In the genomic region with DNA sequence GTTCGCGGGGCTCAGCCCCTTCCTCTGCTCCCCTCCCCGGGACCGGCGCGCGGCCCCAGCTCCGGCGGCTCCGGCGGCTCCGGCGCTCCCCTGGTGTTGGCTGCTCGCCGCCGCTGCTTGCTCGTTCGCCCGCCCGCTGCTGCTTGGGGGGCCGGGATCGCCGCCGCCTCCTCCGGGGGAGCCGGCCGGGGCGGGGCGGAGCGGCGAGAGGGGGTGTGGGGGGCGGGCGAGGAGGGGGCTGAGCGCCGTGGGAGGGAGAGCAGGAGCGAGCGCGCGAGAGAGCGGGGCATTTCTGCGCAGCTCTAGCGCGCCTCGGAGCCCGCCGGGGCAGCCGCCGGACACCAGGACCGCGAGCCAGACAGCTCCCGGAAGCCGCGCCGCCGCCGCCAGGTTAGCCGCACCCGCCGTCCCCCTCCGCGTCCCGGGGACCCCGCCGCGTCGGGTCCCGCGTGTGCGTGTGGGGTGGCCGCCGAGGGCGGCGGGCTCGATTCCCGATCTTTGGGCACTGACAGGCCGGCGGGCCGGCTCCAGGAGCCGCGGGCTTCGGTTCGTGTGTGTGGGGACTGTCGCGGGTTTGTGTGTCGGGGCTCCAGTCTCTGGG, we compare ENCODE assay signal across 1 cellular context.
TF ChIP-seq lines count a peak whose summit lies in the region.

No MANE protein-coding gene starts in this region.

TF ChIP-seq in K562, 482 proteins besides CTCF, POLR2A, EP300 and RAD21 (continued from another document):
- TF ChIP-seq, protein P1, sequence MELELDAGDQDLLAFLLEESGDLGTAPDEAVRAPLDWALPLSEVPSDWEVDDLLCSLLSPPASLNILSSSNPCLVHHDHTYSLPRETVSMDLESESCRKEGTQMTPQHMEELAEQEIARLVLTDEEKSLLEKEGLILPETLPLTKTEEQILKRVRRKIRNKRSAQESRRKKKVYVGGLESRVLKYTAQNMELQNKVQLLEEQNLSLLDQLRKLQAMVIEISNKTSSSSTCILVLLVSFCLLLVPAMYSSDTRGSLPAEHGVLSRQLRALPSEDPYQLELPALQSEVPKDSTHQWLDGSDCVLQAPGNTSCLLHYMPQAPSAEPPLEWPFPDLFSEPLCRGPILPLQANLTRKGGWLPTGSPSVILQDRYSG (tag; conservative IDR thresholded peaks at IDR 0.05; ENCODE audit: low read depth), result no peak; the same call in 1 of the 2 replicates
- TF ChIP-seq ZFX (CRISPR knock-in tag; IDR thresholded peaks at IDR 0.05) (peak; percentile 9; the same call in 1 of the 2 replicates), FOXA3 (CRISPR knock-in tag; conservative IDR thresholded peaks at IDR 0.05 in 1 of 2, IDR thresholded peaks at IDR 0.05 in 1 of 2) (no peak), MEF2D (tag; conservative IDR thresholded peaks at IDR 0.05; ENCODE audit: low read depth) (no peak), ZNF232 (CRISPR knock-in tag; IDR thresholded peaks at IDR 0.05) (no peak), ZNF408 (CRISPR knock-in tag; IDR thresholded peaks at IDR 0.05; ENCODE audit: low read depth) (no peak), SREBF1 (IDR thresholded peaks at IDR 0.05; ENCODE audit: borderline replicate concordance, low read depth, low read length) (no peak), BRD4 (IDR thresholded peaks at IDR 0.05) (no peak), HMG20A (CRISPR knock-in tag; conservative IDR thresholded peaks at IDR 0.05) (no peak), SRSF1 (IDR thresholded peaks at IDR 0.05; ENCODE audit: low read depth, low read length) (no peak), RBFOX2 (IDR thresholded peaks at IDR 0.05; ENCODE audit: low read depth, low read length) (peak; percentile 29; the same call in 1 of the 2 replicates), FOXJ3 (CRISPR knock-in tag; IDR thresholded peaks at IDR 0.05) (no peak), RB1 (IDR thresholded peaks at IDR 0.05; ENCODE audit: low read depth) (peak; percentile 54), TEAD1 (CRISPR knock-in tag; IDR thresholded peaks at IDR 0.05) (0 out of 4 replicates have a peak, but pooled peaks of 1 of the 2 experiments have one; percentile 57), ZFP30 (CRISPR knock-in tag; IDR thresholded peaks at IDR 0.05; ENCODE audit: borderline replicate concordance) (no peak), CBFB (CRISPR knock-in tag; IDR thresholded peaks at IDR 0.05) (no peak), TBP (optimal IDR thresholded peaks at IDR 0.05; ENCODE audit: low read depth, low read length) (no peak), HDAC1 (IDR thresholded peaks at IDR 0.05) (no peak), MTA2 (IDR thresholded peaks at IDR 0.05; ENCODE audit: low read depth) (no peak), PHB (CRISPR knock-in tag; IDR thresholded peaks at IDR 0.05) (no peak), SMAD3 (CRISPR knock-in tag; conservative IDR thresholded peaks at IDR 0.05) (no peak), NR2C2 (CRISPR knock-in tag; IDR thresholded peaks at IDR 0.05) (no peak), NR2C2 (tag; IDR thresholded peaks at IDR 0.05) (no peak), ATF7 (IDR thresholded peaks at IDR 0.05) (no peak), ADNP (tag; IDR thresholded peaks at IDR 0.05) (no peak), ZNF444 (CRISPR knock-in tag; IDR thresholded peaks at IDR 0.05) (no peak), SAFB (IDR thresholded peaks at IDR 0.05; ENCODE audit: borderline replicate concordance, low read depth, low read length) (peak; percentile 63), PHTF2 (CRISPR knock-in tag; IDR thresholded peaks at IDR 0.05) (no peak), KDM1A (IDR thresholded peaks at IDR 0.05) (no peak), ZNF212 (CRISPR knock-in tag; IDR thresholded peaks at IDR 0.05) (no peak)
- TF ChIP-seq, protein P2, sequence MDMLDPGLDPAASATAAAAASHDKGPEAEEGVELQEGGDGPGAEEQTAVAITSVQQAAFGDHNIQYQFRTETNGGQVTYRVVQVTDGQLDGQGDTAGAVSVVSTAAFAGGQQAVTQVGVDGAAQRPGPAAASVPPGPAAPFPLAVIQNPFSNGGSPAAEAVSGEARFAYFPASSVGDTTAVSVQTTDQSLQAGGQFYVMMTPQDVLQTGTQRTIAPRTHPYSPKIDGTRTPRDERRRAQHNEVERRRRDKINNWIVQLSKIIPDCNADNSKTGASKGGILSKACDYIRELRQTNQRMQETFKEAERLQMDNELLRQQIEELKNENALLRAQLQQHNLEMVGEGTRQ (CRISPR knock-in tag; IDR thresholded peaks at IDR 0.05), result no peak
- TF ChIP-seq, protein P3, sequence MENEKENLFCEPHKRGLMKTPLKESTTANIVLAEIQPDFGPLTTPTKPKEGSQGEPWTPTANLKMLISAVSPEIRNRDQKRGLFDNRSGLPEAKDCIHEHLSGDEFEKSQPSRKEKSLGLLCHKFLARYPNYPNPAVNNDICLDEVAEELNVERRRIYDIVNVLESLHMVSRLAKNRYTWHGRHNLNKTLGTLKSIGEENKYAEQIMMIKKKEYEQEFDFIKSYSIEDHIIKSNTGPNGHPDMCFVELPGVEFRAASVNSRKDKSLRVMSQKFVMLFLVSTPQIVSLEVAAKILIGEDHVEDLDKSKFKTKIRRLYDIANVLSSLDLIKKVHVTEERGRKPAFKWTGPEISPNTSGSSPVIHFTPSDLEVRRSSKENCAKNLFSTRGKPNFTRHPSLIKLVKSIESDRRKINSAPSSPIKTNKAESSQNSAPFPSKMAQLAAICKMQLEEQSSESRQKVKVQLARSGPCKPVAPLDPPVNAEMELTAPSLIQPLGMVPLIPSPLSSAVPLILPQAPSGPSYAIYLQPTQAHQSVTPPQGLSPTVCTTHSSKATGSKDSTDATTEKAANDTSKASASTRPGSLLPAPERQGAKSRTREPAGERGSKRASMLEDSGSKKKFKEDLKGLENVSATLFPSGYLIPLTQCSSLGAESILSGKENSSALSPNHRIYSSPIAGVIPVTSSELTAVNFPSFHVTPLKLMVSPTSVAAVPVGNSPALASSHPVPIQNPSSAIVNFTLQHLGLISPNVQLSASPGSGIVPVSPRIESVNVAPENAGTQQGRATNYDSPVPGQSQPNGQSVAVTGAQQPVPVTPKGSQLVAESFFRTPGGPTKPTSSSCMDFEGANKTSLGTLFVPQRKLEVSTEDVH (IDR thresholded peaks at IDR 0.05; ENCODE audit: low read depth, partially characterized antibody), result no peak
